In the genomic region with DNA sequence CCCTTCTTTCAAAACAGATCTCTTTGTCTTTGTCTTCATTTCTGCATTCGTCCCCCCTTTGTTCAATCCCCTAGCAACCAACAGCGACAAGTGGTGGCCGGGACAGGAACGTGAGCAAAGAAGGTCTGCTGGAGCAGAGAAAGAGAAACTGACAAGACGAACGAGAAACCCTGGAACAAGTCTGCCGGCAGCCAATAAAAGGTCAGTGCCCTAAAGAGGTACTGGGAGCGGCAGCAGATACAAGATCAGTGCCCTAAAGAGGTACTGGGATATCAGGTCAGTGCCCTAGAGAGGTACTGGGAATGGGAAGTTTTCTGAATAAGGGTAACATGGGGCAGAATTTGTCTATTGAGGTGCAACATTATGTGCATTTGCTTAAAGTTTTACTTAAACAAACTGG, we compare ENCODE assay signal across 20 cellular contexts. TPM values are rescaled to one million over a fixed set of nuclear protein-coding genes. Genes with fewer than 3 reads are reported as not detected.
A peak's percentile ranks its signal among the peaks of the same experiment; 100 is the strongest.
DNase-seq lines count a peak whose midpoint lies in the region; ATAC-seq, FAIRE-seq and TF ChIP-seq lines count a peak whose summit lies in the region.
"Had no signal": no experiment of that assay in that cellular context is flagged by ENCODE, and none has a peak within 500 bp of the region (broad histone marks: within the 10 kb centered on the region; RNA-seq: fewer than 3 reads in every experiment).

No MANE protein-coding gene starts in this region.

- ATAC-seq in left colon (peak; percentile 81), GM19324 (IDR thresholded peaks at IDR 0.05; ENCODE audit: low FRiP score, unreplicated experiment) (no peak)

- no peak overlapping the region for H2AFZ ChIP-seq in neural progenitor cell (replicated peaks)

- H3K4me2 ChIP-seq in neural progenitor cell, result no peak overlapping the region

- no peaks in the 10 kb centered on the region for H4K20me1 ChIP-seq in neural progenitor cell (ENCODE audit: low read depth)

- H3K4me3 ChIP-seq in neural progenitor cell (no peak overlapping the region), small intestine (ENCODE audit: low read depth in 1 of 2, low read length in 2 of 2) (no peak overlapping the region)

- H3K27ac Mint-ChIP-seq in chondrocyte (ENCODE audit: unreplicated experiment), result no peak overlapping the region
- peak overlapping the region; percentile 42 for H3K27ac Mint-ChIP-seq in neural progenitor cell
- H3K27ac Mint-ChIP-seq: CD4-positive, alpha-beta T cell; H9 had no signal

- H3K36me3 Mint-ChIP-seq in chondrocyte (ENCODE audit: low read depth) (peaks cover 1% of the 10 kb centered on the region), neural progenitor cell (no peaks in the 10 kb centered on the region)

- TF ChIP-seq CTCF in chondrocyte (IDR thresholded peaks at IDR 0.05), result no peak
- no peak for TF ChIP-seq CTCF in neural progenitor cell (IDR thresholded peaks at IDR 0.05)

- H3K27me3 ChIP-seq in neural progenitor cell, result no peaks in the 10 kb centered on the region
- H3K27me3 ChIP-seq in small intestine (ENCODE audit: control insufficient read depth in 2 of 2, insufficient read depth in 2 of 2, low read length in 2 of 2), result peaks cover 0 to 1% of the 10 kb centered on the region in 2 donors

- H3K9ac ChIP-seq in neural progenitor cell, result no peak overlapping the region

- WGBS in small intestine, 3 donors, result 21 to 45% (median 43%) methylated on average over 8 of the region's 8 CpGs

- H3K9me3 ChIP-seq in neural progenitor cell (ENCODE audit: low read depth) (no peaks in the 10 kb centered on the region), small intestine (ENCODE audit: control insufficient read depth, low read depth) (no peaks in the 10 kb centered on the region)

- H3K27ac ChIP-seq in neural progenitor cell (no peak overlapping the region), small intestine (ENCODE audit: low read depth in 1 of 2, low read length in 1 of 2) (peak overlapping the region in 1 of 2 donors; percentile 93)
- H3K27ac ChIP-seq: C4-2B had no signal

- FAIRE-seq in small intestine (lab: Jason Lieb, UNC), result no peak
- FAIRE-seq: A204.1, D721Med, G401.6, GM12891, HTR-8/SVneo had no signal

- DNase-seq in chondrocyte (ENCODE audit: low spot score), result peak; percentile 32
- DNase-seq in left colon, result no peak
- DNase-seq in neural progenitor cell (ENCODE audit: low spot score), result no peak
- peak; percentile 12 for DNase-seq in small intestine
- no peak for DNase-seq in activated CD4-positive, alpha-beta T cell treated with anti-CD3 and anti-CD28 coated beads for 4 hours
- DNase-seq in mucosa of gallbladder (ENCODE audit: low spot score), result no peak
- DNase-seq: ACHN; Caco-2; CD4-positive, alpha-beta T cell; GOT3; H9; IMR-90 had no signal

- H3K79me2 ChIP-seq in neural progenitor cell (ENCODE audit: low read depth), result no peaks in the 10 kb centered on the region

- peaks cover 23% of the 10 kb centered on the region for H3K9me3 Mint-ChIP-seq in chondrocyte (ENCODE audit: low read depth)
- peaks cover 5% of the 10 kb centered on the region for H3K9me3 Mint-ChIP-seq in neural progenitor cell
- H3K9me3 Mint-ChIP-seq: H9 had no signal

- H3K4me1 ChIP-seq in neural progenitor cell, result no peaks in the 10 kb centered on the region
- no peaks in the 10 kb centered on the region for H3K4me1 ChIP-seq in small intestine (ENCODE audit: control insufficient read depth in 2 of 2, insufficient read depth in 1 of 2, low read depth in 1 of 2, low read length in 1 of 2)
- H3K4me1 ChIP-seq: Caco-2 had no signal

- intact Hi-C loops in left colon (cut with DNase I, micrococcal nuclease), result no loop called here

- peaks cover 30% of the 10 kb centered on the region for H3K27me3 Mint-ChIP-seq in chondrocyte (ENCODE audit: low read depth)
- peaks cover 4% of the 10 kb centered on the region for H3K27me3 Mint-ChIP-seq in neural progenitor cell (ENCODE audit: insufficient read depth, low read depth)
- H3K27me3 Mint-ChIP-seq: CD4-positive, alpha-beta T cell had no signal

- no peaks in the 10 kb centered on the region for H3F3A ChIP-seq in neural progenitor cell (ENCODE audit: low read depth)

- H3K4me3 Mint-ChIP-seq in chondrocyte (ENCODE audit: unreplicated experiment) (no peak overlapping the region), neural progenitor cell (no peak overlapping the region)
- H3K4me3 Mint-ChIP-seq: CD4-positive, alpha-beta T cell; H9 had no signal

- H3K4me1 Mint-ChIP-seq in chondrocyte (ENCODE audit: low read depth) (no peaks in the 10 kb centered on the region), neural progenitor cell (peaks cover 11% of the 10 kb centered on the region)
- H3K4me1 Mint-ChIP-seq: H9 had no signal

- H3K36me3 ChIP-seq in neural progenitor cell (no peaks in the 10 kb centered on the region), small intestine (ENCODE audit: control insufficient read depth in 2 of 2, insufficient read depth in 2 of 2, low read length in 2 of 2) (no peaks in the 10 kb centered on the region)

RNA-seq across cellular contexts. Expression of a gene that starts 7.4 kb away (rescaled TPM):
- total RNA-seq in chondrocyte, result not detected in 3 replicates
- not detected for total RNA-seq in left colon
- not detected in 2 replicates for total RNA-seq in neural progenitor cell (ENCODE audit: low replicate concordance)
- polyA plus RNA-seq in small intestine, result not detected
- not detected for total RNA-seq in mucosa of gallbladder
- total RNA-seq: Caco-2; CD4-positive, alpha-beta T cell; H9; IMR-90 had no signal
- polyA plus RNA-seq: BJ, IMR-90 had no signal

RNA-seq across cellular contexts. Expression of a gene that starts 17.4 kb away (rescaled TPM):
- total RNA-seq in chondrocyte (not detected in 3 replicates), left colon (not detected), neural progenitor cell (ENCODE audit: low replicate concordance) (not detected in 2 replicates), mucosa of gallbladder (not detected)
- polyA plus RNA-seq in small intestine, result not detected
- total RNA-seq: Caco-2; CD4-positive, alpha-beta T cell; H9; IMR-90 had no signal
- polyA plus RNA-seq: BJ, IMR-90 had no signal

RNA-seq across cellular contexts. Expression of a gene that starts 38.8 kb away (rescaled TPM):
- total RNA-seq in chondrocyte (not detected in 3 replicates), left colon (1 to 10 TPM in 1 of 2 donors, under 1 TPM in 1; 0.24 to 1.1 TPM), neural progenitor cell (ENCODE audit: low replicate concordance) (not detected in 2 replicates), mucosa of gallbladder (2.9 TPM)
- 1 to 10 TPM in 1 of 3 donors, under 1 TPM in 1, not detected in 1; 0.81 to 1.1 TPM for polyA plus RNA-seq in small intestine
- total RNA-seq: Caco-2, H9, IMR-90 had no signal
- polyA plus RNA-seq: IMR-90 had no signal

RNA-seq across cellular contexts. Expression of a gene that starts 38.8 kb away (rescaled TPM):
- total RNA-seq in chondrocyte (not detected in 3 replicates), left colon (under 1 TPM in 1 of 2 donors, not detected in 1; 0.39 TPM), neural progenitor cell (ENCODE audit: low replicate concordance) (not detected in 2 replicates), mucosa of gallbladder (0.35 TPM)
- polyA plus RNA-seq in small intestine, result under 1 TPM in 2 of 3 donors, not detected in 1; 0.22 to 0.33 TPM
- total RNA-seq: Caco-2, H9, IMR-90 had no signal
- polyA plus RNA-seq: BJ, IMR-90 had no signal

RNA-seq across cellular contexts. Expression of a gene that starts 53.4 kb away (rescaled TPM):
- total RNA-seq in chondrocyte, result not detected in 3 replicates
- total RNA-seq in left colon, result under 1 TPM; 0.12 to 0.25 TPM
- total RNA-seq in neural progenitor cell (ENCODE audit: low replicate concordance), result not detected in 2 replicates
- polyA plus RNA-seq in small intestine, result under 1 TPM in 2 of 3 donors, not detected in 1; 0.13 to 0.27 TPM
- 0.49 TPM for total RNA-seq in mucosa of gallbladder
- total RNA-seq: Caco-2, H9, IMR-90 had no signal
- polyA plus RNA-seq: BJ, IMR-90 had no signal

Comparison
In these comparisons a context has a peak if more than half of its experiments do, and no peak if none do; other contexts are left out.
1. DNase-seq: peak in chondrocyte (single experiment) and small intestine (single experiment); none in left colon (0 of 2), neural progenitor cell (single experiment), activated CD4-positive, alpha-beta T cell treated with anti-CD3 and anti-CD28 coated beads for 4 hours (0 of 2) and mucosa of gallbladder (single experiment).